Comparison of ENCODE assay signal across 1 cellular context in the genomic region with DNA sequence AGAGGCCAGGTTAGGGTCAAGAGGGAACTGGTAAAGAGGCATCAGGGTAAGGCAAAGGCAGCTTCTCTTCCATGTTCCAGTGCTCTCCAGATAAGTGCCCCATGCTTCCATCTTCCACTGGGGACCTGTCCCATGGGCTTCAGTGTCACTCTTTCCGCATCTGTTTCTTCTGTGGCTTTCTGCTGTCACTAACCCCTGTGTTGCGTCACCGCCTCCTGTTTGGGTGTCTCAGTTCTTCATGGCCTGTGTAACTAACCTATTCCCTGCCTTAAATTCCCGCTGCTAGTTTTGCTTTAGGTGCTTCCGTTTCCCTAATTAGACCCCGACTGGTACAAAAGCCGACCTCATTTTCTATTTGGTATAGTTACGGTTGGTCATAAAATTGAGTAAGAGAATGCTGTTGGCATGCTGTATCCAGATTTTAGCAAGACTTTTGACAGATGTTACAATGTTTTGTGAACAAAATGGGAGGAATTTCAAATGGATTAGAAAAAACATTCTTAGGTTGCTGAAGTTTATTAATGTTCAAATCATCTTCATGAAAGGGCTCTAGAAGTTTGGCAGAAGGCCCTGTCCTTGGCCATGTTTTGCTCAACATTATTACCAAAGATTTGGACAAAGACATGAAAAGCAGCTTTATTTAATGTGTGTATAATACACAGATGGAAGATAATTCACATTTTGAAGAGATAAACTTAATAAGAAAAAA.
TF ChIP-seq lines count a peak whose summit lies in the region.

No MANE protein-coding gene starts in this region.

TF ChIP-seq in GM23338, 12 proteins besides CTCF, POLR2A, EP300 and RAD21 (continued from another document):
- no peak for TF ChIP-seq ZNF462 (CRISPR knock-in tag; IDR thresholded peaks at IDR 0.05)
- TF ChIP-seq NANOG (IDR thresholded peaks at IDR 0.05; ENCODE audit: borderline replicate concordance) = no peak
- no peak for TF ChIP-seq ZNF331 (CRISPR knock-in tag; IDR thresholded peaks at IDR 0.05; ENCODE audit: low read depth)
- TF ChIP-seq STAT1 (IDR thresholded peaks at IDR 0.05; ENCODE audit: unreplicated experiment) = no peak
- no peak for TF ChIP-seq EZH2phosphoT487 (IDR thresholded peaks at IDR 0.05; ENCODE audit: unreplicated experiment)
- no peak for TF ChIP-seq ETS1 (IDR thresholded peaks at IDR 0.05)
- TF ChIP-seq, protein P1, sequence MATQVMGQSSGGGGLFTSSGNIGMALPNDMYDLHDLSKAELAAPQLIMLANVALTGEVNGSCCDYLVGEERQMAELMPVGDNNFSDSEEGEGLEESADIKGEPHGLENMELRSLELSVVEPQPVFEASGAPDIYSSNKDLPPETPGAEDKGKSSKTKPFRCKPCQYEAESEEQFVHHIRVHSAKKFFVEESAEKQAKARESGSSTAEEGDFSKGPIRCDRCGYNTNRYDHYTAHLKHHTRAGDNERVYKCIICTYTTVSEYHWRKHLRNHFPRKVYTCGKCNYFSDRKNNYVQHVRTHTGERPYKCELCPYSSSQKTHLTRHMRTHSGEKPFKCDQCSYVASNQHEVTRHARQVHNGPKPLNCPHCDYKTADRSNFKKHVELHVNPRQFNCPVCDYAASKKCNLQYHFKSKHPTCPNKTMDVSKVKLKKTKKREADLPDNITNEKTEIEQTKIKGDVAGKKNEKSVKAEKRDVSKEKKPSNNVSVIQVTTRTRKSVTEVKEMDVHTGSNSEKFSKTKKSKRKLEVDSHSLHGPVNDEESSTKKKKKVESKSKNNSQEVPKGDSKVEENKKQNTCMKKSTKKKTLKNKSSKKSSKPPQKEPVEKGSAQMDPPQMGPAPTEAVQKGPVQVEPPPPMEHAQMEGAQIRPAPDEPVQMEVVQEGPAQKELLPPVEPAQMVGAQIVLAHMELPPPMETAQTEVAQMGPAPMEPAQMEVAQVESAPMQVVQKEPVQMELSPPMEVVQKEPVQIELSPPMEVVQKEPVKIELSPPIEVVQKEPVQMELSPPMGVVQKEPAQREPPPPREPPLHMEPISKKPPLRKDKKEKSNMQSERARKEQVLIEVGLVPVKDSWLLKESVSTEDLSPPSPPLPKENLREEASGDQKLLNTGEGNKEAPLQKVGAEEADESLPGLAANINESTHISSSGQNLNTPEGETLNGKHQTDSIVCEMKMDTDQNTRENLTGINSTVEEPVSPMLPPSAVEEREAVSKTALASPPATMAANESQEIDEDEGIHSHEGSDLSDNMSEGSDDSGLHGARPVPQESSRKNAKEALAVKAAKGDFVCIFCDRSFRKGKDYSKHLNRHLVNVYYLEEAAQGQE (IDR thresholded peaks at IDR 0.05; ENCODE audit: unreplicated experiment) = no peak
- TF ChIP-seq ZNF114 (CRISPR knock-in tag; IDR thresholded peaks at IDR 0.05) = no peak
- no peak for TF ChIP-seq EZH2 (IDR thresholded peaks at IDR 0.05; ENCODE audit: low read depth, unreplicated experiment)
